ENCODE assay signal across 8 cellular contexts in genomic region chr7:130903358-130903974, GRCh38.
A peak's percentile ranks its signal among the peaks of the same experiment; 100 is the strongest.
DNase-seq lines count a peak whose midpoint lies in the region; ATAC-seq and TF ChIP-seq lines count a peak whose summit lies in the region.

No MANE protein-coding gene starts in this region.

- CTCF ChIA-PET in Caco-2 (lab: Charles Lee) = interaction anchor here (0.6 to 1.8 kb wide), 2 partner anchors 10 to 143 kb away, joined by 3 to 12 read pairs; no protein-coding TSS in a partner anchor
- CTCF ChIA-PET in Panc1 (lab: Charles Lee) = no interaction called here

- peaks cover 49% of the 10 kb centered on the region for H3K4me1 ChIP-seq in Caco-2
- H3K4me1 ChIP-seq in Panc1 (ENCODE audit: control insufficient read depth, insufficient read depth, low read length) = peaks cover 97% of the 10 kb centered on the region
- H3K4me1 ChIP-seq in effector memory CD4-positive, alpha-beta T cell (ENCODE audit: control insufficient read depth, insufficient read depth, low read length, poor library complexity, severe bottlenecking) = peaks cover 19% of the 10 kb centered on the region

- peak overlapping the region; percentile 100 for H3K27ac ChIP-seq in Panc1 (ENCODE audit: low read length)
- peak overlapping the region; percentile 56 for H3K27ac ChIP-seq in effector memory CD4-positive, alpha-beta T cell (ENCODE audit: insufficient read depth, low read length, poor library complexity, severe bottlenecking)

- DNase-seq in Caco-2 (no peak), Panc1 (ENCODE audit: low read depth, low spot score) (peak; percentile 95), non-pigmented ciliary epithelial cell (ENCODE audit: low read depth) (peak; percentile 95), ureter (ENCODE audit: low spot score) (no peak), activated gamma-delta T cell treated with Interleukin-2 at 50 U/mL for 16 hours (no peak)
- DNase-seq in effector memory CD4-positive, alpha-beta T cell = peak in 1 of 3 donors; percentile 50

- H3K27me3 Mint-ChIP-seq in Caco-2 (ENCODE audit: insufficient read depth, unreplicated experiment) = no peaks in the 10 kb centered on the region

- intact Hi-C loops in Caco-2 (cut with micrococcal nuclease; ENCODE audit: unreplicated experiment) = no loop called here
- intact Hi-C loops in Panc1 (cut with micrococcal nuclease; ENCODE audit: unreplicated experiment) = no loop called here

- TF ChIP-seq CTCF in Caco-2 (IDR thresholded peaks at IDR 0.05; ENCODE audit: insufficient read depth in 1 of 2, low read depth in 1 of 2, low read length in 1 of 2, severe bottlenecking in 1 of 2, unreplicated experiment in 1 of 2) (no peak), Panc1 (IDR thresholded peaks at IDR 0.05) (no peak)

- H3K9me3 Mint-ChIP-seq in Caco-2 (ENCODE audit: unreplicated experiment) = no peaks in the 10 kb centered on the region

- no peak overlapping the region for H3K4me3 ChIP-seq in Caco-2 (ENCODE audit: low read depth, low read length)
- H3K4me3 ChIP-seq in Panc1 (ENCODE audit: low read depth in 2 of 2, low read length in 2 of 2) = no peak overlapping the region
- no peak overlapping the region for H3K4me3 ChIP-seq in effector memory CD4-positive, alpha-beta T cell (ENCODE audit: insufficient read depth, low read depth, low read length, poor library complexity, severe bottlenecking)

- H3K27ac Mint-ChIP-seq in Caco-2 (ENCODE audit: unreplicated experiment) = peak overlapping the region; percentile 95

- H3K27me3 ChIP-seq in Caco-2 (replicated peaks; ENCODE audit: control insufficient read depth, insufficient read depth, low read length) = no peaks in the 10 kb centered on the region
- H3K27me3 ChIP-seq in Panc1 (ENCODE audit: control insufficient read depth, insufficient read depth, low read length) = no peaks in the 10 kb centered on the region
- H3K27me3 ChIP-seq in effector memory CD4-positive, alpha-beta T cell (replicated peaks; ENCODE audit: control insufficient read depth, insufficient read depth, low read length, poor library complexity, severe bottlenecking) = no peaks in the 10 kb centered on the region

- BruUV-seq in Caco-2 (replicated peaks; lab: Mats Ljungman, UMichigan) (no TSS peak), Panc1 (replicated peaks; lab: Mats Ljungman, UMichigan) (TSS peak; percentile 1)

- POLR2A ChIA-PET in Caco-2 (lab: Charles Lee) = interaction anchor here (0.6 to 1.9 kb wide), 3 partner anchors 9 to 35 kb away, joined by 4 to 13 read pairs (median 6); no protein-coding TSS in a partner anchor
- POLR2A ChIA-PET in Panc1 (lab: Charles Lee) = interaction anchor here (0.5 to 1.8 kb wide), 7 partner anchors 10 to 1852 kb away, joined by 3 to 11 read pairs (median 5); no protein-coding TSS in a partner anchor

- in situ Hi-C loops in Panc1 (cut with HindIII; ENCODE audit: low pct_unique_long_range_greater_than_20kb, low sequenced_read_pairs) = no loop called here

- H3K36me3 ChIP-seq in Caco-2 (ENCODE audit: control insufficient read depth, insufficient read depth, low read length) (no peaks in the 10 kb centered on the region; the same call in 1 of the 2 replicates), Panc1 (ENCODE audit: control insufficient read depth, insufficient read depth, low read length) (peaks cover 23% of the 10 kb centered on the region)
- peaks cover 17% of the 10 kb centered on the region for H3K36me3 ChIP-seq in effector memory CD4-positive, alpha-beta T cell (ENCODE audit: control insufficient read depth, insufficient read depth, low read length)

- H3K9me3 ChIP-seq in Caco-2 = no peaks in the 10 kb centered on the region
- no peaks in the 10 kb centered on the region for H3K9me3 ChIP-seq in Panc1 (ENCODE audit: control insufficient read depth, insufficient read depth, low read depth, low read length)
- no peaks in the 10 kb centered on the region for H3K9me3 ChIP-seq in effector memory CD4-positive, alpha-beta T cell (ENCODE audit: control insufficient read depth, low read length)

- peaks cover 27% of the 10 kb centered on the region for H3K36me3 Mint-ChIP-seq in Caco-2 (ENCODE audit: insufficient read depth, unreplicated experiment)

- ATAC-seq in Panc1 = peak; percentile 17; the same call in 1 of the 2 replicates
- no peak for ATAC-seq in HG02798 (IDR thresholded peaks at IDR 0.05; ENCODE audit: poor library complexity, unreplicated experiment)
- no peak for ATAC-seq in GM18511 (IDR thresholded peaks at IDR 0.05; ENCODE audit: unreplicated experiment)

- no peak overlapping the region for H3K4me3 Mint-ChIP-seq in Caco-2 (ENCODE audit: unreplicated experiment)

- peaks cover 42% of the 10 kb centered on the region for H3K4me1 Mint-ChIP-seq in Caco-2 (ENCODE audit: low read depth, unreplicated experiment)

Comparison
In these comparisons a context has a peak if more than half of its experiments do, and no peak if none do; other contexts are left out.
1. DNase-seq: peak in Panc1 (single experiment) and non-pigmented ciliary epithelial cell (single experiment); none in Caco-2 (0 of 2), ureter (single experiment) and activated gamma-delta T cell treated with Interleukin-2 at 50 U/mL for 16 hours (single experiment).